ENCODE assay signal across 8 cellular contexts in the genomic region with DNA sequence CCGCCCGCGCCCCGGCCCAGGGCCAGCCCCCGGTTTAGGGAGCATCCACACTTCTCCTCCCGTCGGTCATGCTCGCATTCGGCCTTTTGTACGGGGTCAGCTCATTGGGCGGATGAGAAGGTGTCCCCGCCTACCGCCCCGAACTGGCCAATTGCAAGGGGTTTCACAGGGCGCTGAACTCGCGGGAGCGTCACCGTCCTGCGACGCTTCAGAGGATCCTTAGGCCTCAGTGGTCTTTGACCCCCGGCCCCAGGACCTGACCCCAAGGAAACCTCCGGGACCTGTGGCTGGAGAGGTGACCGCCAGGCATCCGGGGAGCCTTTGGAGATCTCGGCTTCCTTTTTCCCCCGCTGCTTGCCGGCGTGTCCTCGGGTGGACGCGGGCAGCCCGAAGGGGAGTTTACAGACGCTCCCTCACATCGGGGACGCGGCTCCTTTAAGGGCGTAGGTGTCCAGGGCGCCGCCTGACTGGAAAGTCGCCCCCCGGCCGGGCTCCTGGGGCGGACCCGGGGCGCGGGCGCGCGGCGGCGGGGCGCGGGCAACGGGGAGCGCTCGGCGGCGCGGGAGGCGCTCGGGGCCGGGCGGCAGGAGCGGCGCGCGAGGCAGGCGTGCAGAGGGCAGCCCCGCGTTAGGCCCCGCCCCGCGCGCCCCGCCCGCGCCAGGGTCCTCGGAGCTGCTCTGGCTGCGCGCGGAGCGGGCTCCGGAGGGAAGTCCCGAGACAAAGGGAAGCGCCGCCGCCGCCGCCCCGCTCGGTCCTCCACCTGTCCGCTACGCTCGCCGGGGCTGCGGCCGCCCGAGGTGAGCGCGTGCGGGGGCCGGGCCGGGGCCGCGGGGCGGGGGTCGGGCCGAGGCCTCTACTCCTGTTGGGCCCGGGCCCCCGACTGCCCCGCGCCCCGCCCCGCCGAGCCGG. TPM values are rescaled to one million over a fixed set of nuclear protein-coding genes. Genes with fewer than 3 reads are reported as not detected.
DNase-seq lines count a peak whose midpoint lies in the region; ATAC-seq and TF ChIP-seq lines count a peak whose summit lies in the region.

TSS of gene UBE2I (plus strand) at position 660 of the 909 bp plus-strand sequence. CDS start 4,395 bp downstream, outside the sequence.

- intact Hi-C loops in heart right ventricle (cut with DNase I) (loop anchor here in 1 of 10 donors (5.0 kb wide), 1 partner anchor 43 kb away; the partner anchor contains the start of genes GNPTG and TSR3), posterior cingulate gyrus (cut with DNase I) (loop anchor here (10.0 kb wide), 1 partner anchor 96 kb away; no protein-coding TSS in a partner anchor)

- peak within 1 kb of the TSS; percentile 96 to 100 (median 99) for H3K27ac ChIP-seq in heart right ventricle

- H3K4me3 Mint-ChIP-seq in T-helper 1 cell treated with Interleukin-12 subunit alpha and Interleukin-12 subunit beta and Interleukin-4 antibody, amounts not matched to agents 30 μg/mL and 1 μg/mL, for 36 hours = peak within 1 kb of the TSS; percentile 99
- peak within 1 kb of the TSS; percentile 99 for H3K4me3 Mint-ChIP-seq in type B pancreatic cell

- TF ChIP-seq CTCF in GM13976 (IDR thresholded peaks at IDR 0.05; ENCODE audit: borderline replicate concordance, control extremely low read depth, extremely low read depth, insufficient read depth, missing control alignments) (no peak), heart right ventricle (IDR thresholded peaks at IDR 0.05) (no peak), type B pancreatic cell (conservative IDR thresholded peaks at IDR 0.05) (no peak)

- H3K36me3 ChIP-seq in heart right ventricle = peaks cover 0 to 24% (median 3%) of the 10 kb centered on the region in 9 donors

- peak; percentile 94 for DNase-seq in GM13976 (ENCODE audit: low spot score)
- DNase-seq in NCI-H1694 (lab: John Stamatoyannopoulos, UW) = peak; percentile 84
- peak; percentile 98 for DNase-seq in amniotic epithelial cell (ENCODE audit: low read depth)
- DNase-seq in heart right ventricle = peak; percentile 96 to 98
- peak; percentile 98 to 100 (median 99) for DNase-seq in posterior cingulate gyrus
- peak; percentile 98 for DNase-seq in type B pancreatic cell (ENCODE audit: extremely low spot score, unreplicated experiment)

- ATAC-seq in HG02870 (IDR thresholded peaks at IDR 0.05; ENCODE audit: unreplicated experiment) = peak; percentile 56
- ATAC-seq in heart right ventricle = peak; percentile 87 to 94 (median 88)

- H3K4me1 Mint-ChIP-seq in T-helper 1 cell treated with Interleukin-12 subunit alpha and Interleukin-12 subunit beta and Interleukin-4 antibody, amounts not matched to agents 30 μg/mL and 1 μg/mL, for 36 hours (ENCODE audit: low read depth) = peaks cover 16% of the 10 kb centered on the region
- H3K4me1 Mint-ChIP-seq in type B pancreatic cell (ENCODE audit: unreplicated experiment) = no peaks in the 10 kb centered on the region

- in situ Hi-C loops in GM13976 (cut with MboI; ENCODE audit: low sequenced_read_pairs, unreplicated experiment) = loop anchor here (25.0 kb wide), 1 partner anchor 97 kb away; no protein-coding TSS in a partner anchor

- H3K27ac Mint-ChIP-seq in T-helper 1 cell treated with Interleukin-12 subunit alpha and Interleukin-12 subunit beta and Interleukin-4 antibody, amounts not matched to agents 30 μg/mL and 1 μg/mL, for 36 hours = peak within 1 kb of the TSS; percentile 99
- H3K27ac Mint-ChIP-seq in type B pancreatic cell = peak within 1 kb of the TSS; percentile 99

- H3K9me3 ChIP-seq in heart right ventricle = no peaks in the 10 kb centered on the region

- H3K4me1 ChIP-seq in heart right ventricle = peaks cover 21 to 41% (median 36%) of the 10 kb centered on the region in 9 donors

- peak within 1 kb of the TSS; percentile 60 to 99 (median 84) for H3K4me3 ChIP-seq in heart right ventricle

- H3K27me3 Mint-ChIP-seq in T-helper 1 cell treated with Interleukin-12 subunit alpha and Interleukin-12 subunit beta and Interleukin-4 antibody, amounts not matched to agents 30 μg/mL and 1 μg/mL, for 36 hours (ENCODE audit: low read depth) = no peaks in the 10 kb centered on the region
- no peaks in the 10 kb centered on the region for H3K27me3 Mint-ChIP-seq in type B pancreatic cell

- H3K9me3 Mint-ChIP-seq in T-helper 1 cell treated with Interleukin-12 subunit alpha and Interleukin-12 subunit beta and Interleukin-4 antibody, amounts not matched to agents 30 μg/mL and 1 μg/mL, for 36 hours = no peaks in the 10 kb centered on the region
- no peaks in the 10 kb centered on the region for H3K9me3 Mint-ChIP-seq in type B pancreatic cell

- 1% methylated on average over 69 to 117 of the region's 117 CpGs for WGBS in heart right ventricle, 2 donors

- H3K27me3 ChIP-seq in heart right ventricle = no peaks in the 10 kb centered on the region

- peaks cover 4% of the 10 kb centered on the region for H3K36me3 Mint-ChIP-seq in T-helper 1 cell treated with Interleukin-12 subunit alpha and Interleukin-12 subunit beta and Interleukin-4 antibody, amounts not matched to agents 30 μg/mL and 1 μg/mL, for 36 hours (ENCODE audit: low read depth)
- peaks cover 4% of the 10 kb centered on the region for H3K36me3 Mint-ChIP-seq in type B pancreatic cell

RNA-seq across cellular contexts. Expression of gene UBE2I, which starts in this region (rescaled TPM):
- total RNA-seq in heart right ventricle (10 to 100 TPM; 70.6 to 99.8 (median 84.6) TPM), type B pancreatic cell (ENCODE audit: low replicate concordance) (157 and 170 TPM in 2 replicates)
- polyA plus RNA-seq in heart right ventricle = 10 to 100 TPM; 63.1 to 76.4 TPM

Comparison
In these comparisons a context has a peak if more than half of its experiments do, and no peak if none do; other contexts are left out.
1. Peak in every context shown above with its lines: DNase-seq, ATAC-seq, H3K4me3 ChIP-seq and H3K27ac ChIP-seq.